In the genomic region with DNA sequence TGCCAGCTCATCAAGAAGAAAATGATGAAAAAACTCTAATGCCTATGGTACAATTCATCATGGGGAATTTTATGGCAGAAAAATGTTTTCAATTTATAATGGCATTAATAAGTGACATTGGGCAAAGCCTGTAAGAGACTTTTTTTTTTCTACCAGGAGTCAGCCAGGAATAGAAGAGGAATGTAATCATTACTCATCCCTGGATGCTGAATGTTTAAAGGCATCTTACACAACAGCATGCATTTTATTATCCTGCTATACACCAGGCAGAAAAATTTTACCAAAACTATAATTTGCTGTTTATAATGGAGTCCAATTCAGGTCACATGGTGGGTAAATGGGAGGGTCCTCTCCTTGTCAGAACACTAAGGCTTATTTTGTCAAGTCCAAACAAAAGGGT, we compare ENCODE assay signal across 18 cellular contexts.
"Had no signal": no experiment of that assay in that cellular context is flagged by ENCODE, and none has a peak within 500 bp of the region (broad histone marks: within the 10 kb centered on the region; RNA-seq: fewer than 3 reads in every experiment).

No MANE protein-coding gene starts in this region.

- H3K27me3 ChIP-seq: foreskin keratinocyte, tibial nerve had no signal

- H3K9me3 ChIP-seq: tibial nerve had no signal

- ATAC-seq: activated CD8-positive, alpha-beta T cell treated with anti-CD3 and anti-CD28 coated beads, Interleukin-2, amount 10 ng/mL, durations not matched to agents 7 days and 5 days; esophagus mucosa; foreskin keratinocyte; left lobe of liver; T-cell had no signal

- H3K9me3 Mint-ChIP-seq: activated B cell treated with CpG ODN at 0.5 μM for 24 hours; activated naive CD4-positive, alpha-beta T cell treated with anti-CD3 and anti-CD28 coated beads for 36 hours; activated T-cell treated with anti-CD3 and anti-CD28 coated beads, Interleukin-2, amount 50 U/mL, for 24 hours; stimulated activated naive CD8-positive, alpha-beta T cell treated with anti-CD3 and anti-CD28 coated beads, Interleukin-15, Interleukin-2, amounts not matched to agents 100 ng/mL and 50 ng/mL, for 24 hours had no signal

- H3K36me3 ChIP-seq: tibial nerve had no signal

- H3K4me3 ChIP-seq: coronary artery, tibial nerve had no signal

- H3K4me3 Mint-ChIP-seq: activated B cell treated with CpG ODN at 0.5 μM for 24 hours; activated CD8-positive, alpha-beta T cell treated with anti-CD3 and anti-CD28 coated beads, Interleukin-2, amount 10 ng/mL, durations not matched to agents 7 days and 5 days; activated naive CD4-positive, alpha-beta T cell treated with anti-CD3 and anti-CD28 coated beads for 36 hours; activated T-cell treated with anti-CD3 and anti-CD28 coated beads, Interleukin-2, amount 50 U/mL, for 24 hours; stimulated activated naive CD8-positive, alpha-beta T cell treated with anti-CD3 and anti-CD28 coated beads, Interleukin-15, Interleukin-2, amounts not matched to agents 100 ng/mL and 50 ng/mL, for 24 hours; T-cell had no signal

- H3K27ac ChIP-seq: coronary artery, foreskin keratinocyte, tibial nerve had no signal

- H3K4me1 Mint-ChIP-seq: activated B cell treated with CpG ODN at 0.5 μM for 24 hours, T-cell had no signal

- H3K27ac Mint-ChIP-seq: activated B cell treated with CpG ODN at 0.5 μM for 24 hours; activated CD8-positive, alpha-beta T cell treated with anti-CD3 and anti-CD28 coated beads, Interleukin-2, amount 10 ng/mL, durations not matched to agents 7 days and 5 days; activated naive CD4-positive, alpha-beta T cell treated with anti-CD3 and anti-CD28 coated beads for 36 hours; activated T-cell treated with anti-CD3 and anti-CD28 coated beads, Interleukin-2, amount 50 U/mL, for 24 hours; stimulated activated naive CD8-positive, alpha-beta T cell treated with anti-CD3 and anti-CD28 coated beads, Interleukin-15, Interleukin-2, amounts not matched to agents 100 ng/mL and 50 ng/mL, for 24 hours; T-cell had no signal

- H3K4me1 ChIP-seq: foreskin keratinocyte, tibial nerve had no signal

- DNase-seq: activated B cell treated with CpG ODN at 0.5 μM for 24 hours; activated CD4-positive, alpha-beta T cell treated with anti-CD3 and anti-CD28 coated beads for 48 hours; activated CD8-positive, alpha-beta T cell treated with anti-CD3 and anti-CD28 coated beads, Interleukin-2, amount 10 ng/mL, durations not matched to agents 7 days and 5 days; activated naive CD4-positive, alpha-beta T cell treated with anti-CD3 and anti-CD28 coated beads for 36 hours; activated T-cell treated with anti-CD3 and anti-CD28 coated beads, Interleukin-2, amount 50 U/mL, for 24 hours; aorta; hippocampal formation; islet precursor cell; occipital lobe; posterior cingulate gyrus; retina; T-cell had no signal

- H3K27me3 Mint-ChIP-seq: activated T-cell treated with anti-CD3 and anti-CD28 coated beads, Interleukin-2, amount 50 U/mL, for 24 hours; T-cell had no signal

- H3K36me3 Mint-ChIP-seq: T-cell had no signal
